Comparison of ENCODE assay signal across 8 cellular contexts in genomic region chr1:50348449-50349241, GRCh38.
A peak's percentile ranks its signal among the peaks of the same experiment; 100 is the strongest.
DNase-seq lines count a peak whose midpoint lies in the region; ATAC-seq and TF ChIP-seq lines count a peak whose summit lies in the region.

No MANE protein-coding gene starts in this region.

- TF ChIP-seq CTCF in AG09319 (IDR thresholded peaks at IDR 0.05; ENCODE audit: low read depth, low read length) (peak; percentile 86), GM10266 (IDR thresholded peaks at IDR 0.05; ENCODE audit: control insufficient read depth, insufficient read depth, low read depth, missing control alignments) (peak; percentile 80), progenitor cell of endocrine pancreas (IDR thresholded peaks at IDR 0.05; ENCODE audit: unreplicated experiment) (peak; percentile 91)

- H3K4me3 Mint-ChIP-seq in activated T-helper 2 cell treated with anti-CD3 and anti-CD28 coated beads, Interferon-gamma antibody, Interleukin-2, Interleukin-4, amounts not matched to agents 10 μg/mL and 5 μg/mL and 100 μg/mL, durations not matched to agents 14 hours and 24 hours and 36 hours (ENCODE audit: low read depth), result no peak overlapping the region
- H3K4me3 Mint-ChIP-seq in progenitor cell of endocrine pancreas (ENCODE audit: low read depth), result no peak overlapping the region

- intact Hi-C loops in activated T-helper 2 cell treated with anti-CD3 and anti-CD28 coated beads, Interferon-gamma antibody, Interleukin-2, Interleukin-4, amounts not matched to agents 10 μg/mL and 5 μg/mL and 100 μg/mL, durations not matched to agents 14 hours and 24 hours and 36 hours (cut with micrococcal nuclease), result no loop called here
- intact Hi-C loops in head of caudate nucleus (cut with DNase I), result no loop called here

- no peaks in the 10 kb centered on the region for H3K36me3 Mint-ChIP-seq in activated T-helper 2 cell treated with anti-CD3 and anti-CD28 coated beads, Interferon-gamma antibody, Interleukin-2, Interleukin-4, amounts not matched to agents 10 μg/mL and 5 μg/mL and 100 μg/mL, durations not matched to agents 14 hours and 24 hours and 36 hours (ENCODE audit: low read depth)
- H3K36me3 Mint-ChIP-seq in progenitor cell of endocrine pancreas (ENCODE audit: insufficient read depth), result no peaks in the 10 kb centered on the region

- peak; percentile 47 for DNase-seq in AG09319 (ENCODE audit: extremely low read depth, low read depth)
- DNase-seq in GM10266 (ENCODE audit: extremely low spot score), result peak; percentile 63
- DNase-seq in NCI-H82 (lab: John Stamatoyannopoulos, UW), result peak; percentile 95
- DNase-seq in activated T-helper 2 cell treated with anti-CD3 and anti-CD28 coated beads, Interferon-gamma antibody, Interleukin-2, Interleukin-4, amounts not matched to agents 10 μg/mL and 5 μg/mL and 100 μg/mL, durations not matched to agents 14 hours and 24 hours and 36 hours (ENCODE audit: low spot score), result peak; percentile 14
- DNase-seq in head of caudate nucleus, result peak in 35 of 42 donors; percentile 14 to 88 (median 59)
- DNase-seq in progenitor cell of endocrine pancreas (ENCODE audit: low spot score, unreplicated experiment), result peak; percentile 52

- H3K27me3 Mint-ChIP-seq in activated T-helper 2 cell treated with anti-CD3 and anti-CD28 coated beads, Interferon-gamma antibody, Interleukin-2, Interleukin-4, amounts not matched to agents 10 μg/mL and 5 μg/mL and 100 μg/mL, durations not matched to agents 14 hours and 24 hours and 36 hours (ENCODE audit: low read depth), result no peaks in the 10 kb centered on the region
- peaks cover 42% of the 10 kb centered on the region for H3K27me3 Mint-ChIP-seq in progenitor cell of endocrine pancreas

- no peak overlapping the region for H3K27ac Mint-ChIP-seq in activated T-helper 2 cell treated with anti-CD3 and anti-CD28 coated beads, Interferon-gamma antibody, Interleukin-2, Interleukin-4, amounts not matched to agents 10 μg/mL and 5 μg/mL and 100 μg/mL, durations not matched to agents 14 hours and 24 hours and 36 hours
- no peak overlapping the region for H3K27ac Mint-ChIP-seq in progenitor cell of endocrine pancreas

- ATAC-seq in HG03571 (IDR thresholded peaks at IDR 0.05; ENCODE audit: unreplicated experiment), result peak; percentile 74
- ATAC-seq in HG02571 (IDR thresholded peaks at IDR 0.05; ENCODE audit: unreplicated experiment), result no peak

- no peaks in the 10 kb centered on the region for H3K4me1 Mint-ChIP-seq in activated T-helper 2 cell treated with anti-CD3 and anti-CD28 coated beads, Interferon-gamma antibody, Interleukin-2, Interleukin-4, amounts not matched to agents 10 μg/mL and 5 μg/mL and 100 μg/mL, durations not matched to agents 14 hours and 24 hours and 36 hours (ENCODE audit: low read depth)
- H3K4me1 Mint-ChIP-seq in progenitor cell of endocrine pancreas (ENCODE audit: low read depth), result no peaks in the 10 kb centered on the region

- no peaks in the 10 kb centered on the region for H3K9me3 Mint-ChIP-seq in activated T-helper 2 cell treated with anti-CD3 and anti-CD28 coated beads, Interferon-gamma antibody, Interleukin-2, Interleukin-4, amounts not matched to agents 10 μg/mL and 5 μg/mL and 100 μg/mL, durations not matched to agents 14 hours and 24 hours and 36 hours
- no peaks in the 10 kb centered on the region for H3K9me3 Mint-ChIP-seq in progenitor cell of endocrine pancreas (ENCODE audit: low read depth)

Comparison
In these comparisons a context has a peak if more than half of its experiments do, and no peak if none do; other contexts are left out.
1. DNase-seq: peak in every context shown above with its lines; median percentile 95 in NCI-H82; 63 in GM10266; 59 in head of caudate nucleus; 52 in progenitor cell of endocrine pancreas; 47 in AG09319; 14 in activated T-helper 2 cell treated with anti-CD3 and anti-CD28 coated beads, Interferon-gamma antibody, Interleukin-2, Interleukin-4, amounts not matched to agents 10 μg/mL and 5 μg/mL and 100 μg/mL, durations not matched to agents 14 hours and 24 hours and 36 hours.